1 cellular context compared by ENCODE assay signal in the genomic region with DNA sequence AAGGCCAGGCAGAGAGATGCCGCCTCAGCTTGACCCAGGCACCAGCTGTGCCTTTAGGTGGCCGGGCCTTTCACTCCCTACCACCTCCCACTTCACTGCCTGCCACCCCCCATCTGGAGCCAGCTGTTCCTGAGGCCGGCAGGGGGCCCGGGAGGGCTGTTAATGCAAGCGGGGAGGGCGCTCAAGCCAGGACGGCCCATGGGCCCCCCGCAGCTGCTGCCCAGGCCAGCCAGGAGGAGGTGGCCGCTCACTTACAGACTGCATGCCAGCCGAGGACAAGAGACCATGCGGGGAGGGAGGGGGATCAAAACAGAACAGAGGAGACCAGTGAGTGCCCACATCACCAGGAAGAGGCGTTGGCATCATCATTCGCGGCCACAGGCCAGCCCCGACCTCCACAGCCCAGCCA.
TF ChIP-seq lines count a peak whose summit lies in the region.

No MANE protein-coding gene starts in this region.

TF ChIP-seq in HepG2, 621 proteins besides CTCF, POLR2A, EP300 and RAD21:
- peak; percentile 26; the same call in 1 of the 2 replicates for TF ChIP-seq HNRNPL (IDR thresholded peaks at IDR 0.05; ENCODE audit: low read depth, low read length)
- TF ChIP-seq NONO (IDR thresholded peaks at IDR 0.05) = no peak
- TF ChIP-seq NONO (CRISPR knock-in tag; conservative IDR thresholded peaks at IDR 0.05) = no peak
- no peak for TF ChIP-seq U2AF2 (IDR thresholded peaks at IDR 0.05; ENCODE audit: low read depth, low read length)
- no peak for TF ChIP-seq GPBP1L1 (CRISPR knock-in tag; IDR thresholded peaks at IDR 0.05)
